1 cellular context compared by ENCODE assay signal in the genomic region with DNA sequence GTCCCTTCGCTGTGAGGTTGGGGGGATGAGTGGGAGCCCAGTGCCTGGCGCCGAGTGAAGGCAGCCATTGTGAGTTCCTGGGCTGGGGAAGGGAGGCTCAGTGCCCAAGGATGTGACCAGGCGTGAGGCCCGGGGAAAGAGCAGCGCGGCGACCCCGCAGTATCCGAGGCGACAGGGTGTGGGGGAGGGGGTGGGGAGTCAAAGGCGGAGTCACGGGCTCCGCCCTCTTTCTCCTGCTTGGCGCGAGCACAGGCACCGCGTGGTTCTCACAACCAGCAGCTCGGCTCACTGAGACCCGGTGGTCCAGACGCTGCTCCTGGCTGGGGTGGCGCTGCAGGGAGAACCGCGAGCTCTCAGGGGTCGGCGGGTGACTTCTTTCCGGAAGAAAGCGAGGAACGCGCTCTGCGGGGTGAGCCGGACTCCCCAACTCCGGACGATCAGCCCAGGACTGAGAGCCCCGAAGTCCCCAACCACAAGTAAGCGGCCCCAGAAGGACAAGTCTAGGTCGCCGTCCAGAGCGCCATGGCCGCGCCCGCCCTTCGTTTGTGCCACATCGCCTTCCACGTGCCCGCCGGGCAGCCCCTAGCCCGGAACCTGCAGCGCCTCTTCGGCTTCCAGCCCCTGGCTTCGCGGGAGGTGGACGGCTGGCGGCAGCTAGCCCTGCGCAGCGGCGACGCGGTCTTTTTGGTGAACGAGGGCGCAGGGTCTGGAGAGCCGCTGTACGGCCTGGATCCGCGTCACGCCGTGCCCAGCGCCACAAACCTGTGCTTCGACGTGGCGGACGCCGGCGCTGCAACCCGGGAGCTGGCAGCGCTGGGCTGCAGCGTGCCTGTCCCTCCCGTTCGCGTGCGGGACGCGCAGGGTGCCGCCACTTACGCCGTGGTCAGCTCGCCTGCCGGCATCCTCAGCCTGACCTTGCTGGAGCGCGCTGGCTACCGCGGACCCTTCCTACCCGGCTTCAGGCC.
TF ChIP-seq lines count a peak whose summit lies in the region.

A gene (plus strand): TSS at position 269 of the 965 bp plus-strand sequence. CDS start 254 bp downstream, at position 523.

TF ChIP-seq in GM12878, 131 proteins besides CTCF, POLR2A, EP300 and RAD21 (continued from another document and continues in another):
- TF ChIP-seq, protein P1, sequence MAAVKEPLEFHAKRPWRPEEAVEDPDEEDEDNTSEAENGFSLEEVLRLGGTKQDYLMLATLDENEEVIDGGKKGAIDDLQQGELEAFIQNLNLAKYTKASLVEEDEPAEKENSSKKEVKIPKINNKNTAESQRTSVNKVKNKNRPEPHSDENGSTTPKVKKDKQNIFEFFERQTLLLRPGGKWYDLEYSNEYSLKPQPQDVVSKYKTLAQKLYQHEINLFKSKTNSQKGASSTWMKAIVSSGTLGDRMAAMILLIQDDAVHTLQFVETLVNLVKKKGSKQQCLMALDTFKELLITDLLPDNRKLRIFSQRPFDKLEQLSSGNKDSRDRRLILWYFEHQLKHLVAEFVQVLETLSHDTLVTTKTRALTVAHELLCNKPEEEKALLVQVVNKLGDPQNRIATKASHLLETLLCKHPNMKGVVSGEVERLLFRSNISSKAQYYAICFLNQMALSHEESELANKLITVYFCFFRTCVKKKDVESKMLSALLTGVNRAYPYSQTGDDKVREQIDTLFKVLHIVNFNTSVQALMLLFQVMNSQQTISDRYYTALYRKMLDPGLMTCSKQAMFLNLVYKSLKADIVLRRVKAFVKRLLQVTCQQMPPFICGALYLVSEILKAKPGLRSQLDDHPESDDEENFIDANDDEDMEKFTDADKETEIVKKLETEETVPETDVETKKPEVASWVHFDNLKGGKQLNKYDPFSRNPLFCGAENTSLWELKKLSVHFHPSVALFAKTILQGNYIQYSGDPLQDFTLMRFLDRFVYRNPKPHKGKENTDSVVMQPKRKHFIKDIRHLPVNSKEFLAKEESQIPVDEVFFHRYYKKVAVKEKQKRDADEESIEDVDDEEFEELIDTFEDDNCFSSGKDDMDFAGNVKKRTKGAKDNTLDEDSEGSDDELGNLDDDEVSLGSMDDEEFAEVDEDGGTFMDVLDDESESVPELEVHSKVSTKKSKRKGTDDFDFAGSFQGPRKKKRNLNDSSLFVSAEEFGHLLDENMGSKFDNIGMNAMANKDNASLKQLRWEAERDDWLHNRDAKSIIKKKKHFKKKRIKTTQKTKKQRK (IDR thresholded peaks at IDR 0.05; ENCODE audit: low read depth, low read length) = no peak
- TF ChIP-seq, protein P2, sequence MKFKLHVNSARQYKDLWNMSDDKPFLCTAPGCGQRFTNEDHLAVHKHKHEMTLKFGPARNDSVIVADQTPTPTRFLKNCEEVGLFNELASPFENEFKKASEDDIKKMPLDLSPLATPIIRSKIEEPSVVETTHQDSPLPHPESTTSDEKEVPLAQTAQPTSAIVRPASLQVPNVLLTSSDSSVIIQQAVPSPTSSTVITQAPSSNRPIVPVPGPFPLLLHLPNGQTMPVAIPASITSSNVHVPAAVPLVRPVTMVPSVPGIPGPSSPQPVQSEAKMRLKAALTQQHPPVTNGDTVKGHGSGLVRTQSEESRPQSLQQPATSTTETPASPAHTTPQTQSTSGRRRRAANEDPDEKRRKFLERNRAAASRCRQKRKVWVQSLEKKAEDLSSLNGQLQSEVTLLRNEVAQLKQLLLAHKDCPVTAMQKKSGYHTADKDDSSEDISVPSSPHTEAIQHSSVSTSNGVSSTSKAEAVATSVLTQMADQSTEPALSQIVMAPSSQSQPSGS (IDR thresholded peaks at IDR 0.05; ENCODE audit: low read length) = no peak
- no peak for TF ChIP-seq SREBF2 (IDR thresholded peaks at IDR 0.05; ENCODE audit: low read length)
- no peak for TF ChIP-seq RCOR1 (conservative IDR thresholded peaks at IDR 0.05; ENCODE audit: low read depth, low read length)
- no peak for TF ChIP-seq KAT2A (conservative IDR thresholded peaks at IDR 0.05; ENCODE audit: control insufficient read depth, low read depth, low read length)
- TF ChIP-seq FOXM1 (IDR thresholded peaks at IDR 0.05; ENCODE audit: low read depth, low read length) = no peak
- no peak for TF ChIP-seq FOXK2 (IDR thresholded peaks at IDR 0.05)
- TF ChIP-seq, protein P3, sequence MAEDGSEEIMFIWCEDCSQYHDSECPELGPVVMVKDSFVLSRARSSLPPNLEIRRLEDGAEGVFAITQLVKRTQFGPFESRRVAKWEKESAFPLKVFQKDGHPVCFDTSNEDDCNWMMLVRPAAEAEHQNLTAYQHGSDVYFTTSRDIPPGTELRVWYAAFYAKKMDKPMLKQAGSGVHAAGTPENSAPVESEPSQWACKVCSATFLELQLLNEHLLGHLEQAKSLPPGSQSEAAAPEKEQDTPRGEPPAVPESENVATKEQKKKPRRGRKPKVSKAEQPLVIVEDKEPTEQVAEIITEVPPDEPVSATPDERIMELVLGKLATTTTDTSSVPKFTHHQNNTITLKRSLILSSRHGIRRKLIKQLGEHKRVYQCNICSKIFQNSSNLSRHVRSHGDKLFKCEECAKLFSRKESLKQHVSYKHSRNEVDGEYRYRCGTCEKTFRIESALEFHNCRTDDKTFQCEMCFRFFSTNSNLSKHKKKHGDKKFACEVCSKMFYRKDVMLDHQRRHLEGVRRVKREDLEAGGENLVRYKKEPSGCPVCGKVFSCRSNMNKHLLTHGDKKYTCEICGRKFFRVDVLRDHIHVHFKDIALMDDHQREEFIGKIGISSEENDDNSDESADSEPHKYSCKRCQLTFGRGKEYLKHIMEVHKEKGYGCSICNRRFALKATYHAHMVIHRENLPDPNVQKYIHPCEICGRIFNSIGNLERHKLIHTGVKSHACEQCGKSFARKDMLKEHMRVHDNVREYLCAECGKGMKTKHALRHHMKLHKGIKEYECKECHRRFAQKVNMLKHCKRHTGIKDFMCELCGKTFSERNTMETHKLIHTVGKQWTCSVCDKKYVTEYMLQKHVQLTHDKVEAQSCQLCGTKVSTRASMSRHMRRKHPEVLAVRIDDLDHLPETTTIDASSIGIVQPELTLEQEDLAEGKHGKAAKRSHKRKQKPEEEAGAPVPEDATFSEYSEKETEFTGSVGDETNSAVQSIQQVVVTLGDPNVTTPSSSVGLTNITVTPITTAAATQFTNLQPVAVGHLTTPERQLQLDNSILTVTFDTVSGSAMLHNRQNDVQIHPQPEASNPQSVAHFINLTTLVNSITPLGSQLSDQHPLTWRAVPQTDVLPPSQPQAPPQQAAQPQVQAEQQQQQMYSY (CRISPR knock-in tag; IDR thresholded peaks at IDR 0.05) = no peak
- no peak for TF ChIP-seq EZH2 (IDR thresholded peaks at IDR 0.05; ENCODE audit: borderline replicate concordance, control insufficient read depth, low read depth, low read length)
- peak; percentile 79 for TF ChIP-seq SMAD5 (IDR thresholded peaks at IDR 0.05; ENCODE audit: low read depth)
- TF ChIP-seq NBN (IDR thresholded peaks at IDR 0.05) = no peak; the same call in 1 of the 2 replicates
- TF ChIP-seq ZNF384 (IDR thresholded peaks at IDR 0.05; ENCODE audit: borderline replicate concordance, low read depth, low read length) = no peak
- TF ChIP-seq CREM (IDR thresholded peaks at IDR 0.05; ENCODE audit: low read depth) = peak; percentile 16; the same call in 1 of the 2 replicates
- TF ChIP-seq POU2F2 (IDR thresholded peaks at IDR 0.05; ENCODE audit: borderline replicate concordance, low read depth, low read length) = 0 out of 3 replicates have a peak, but pooled peaks have one; percentile 30
- no peak for TF ChIP-seq NFIC (IDR thresholded peaks at IDR 0.05; ENCODE audit: low read depth, low read length)
- TF ChIP-seq TCF12 (IDR thresholded peaks at IDR 0.05; ENCODE audit: low read depth, low read length) = no peak
- TF ChIP-seq SIX5 (IDR thresholded peaks at IDR 0.05; ENCODE audit: low read depth, low read length, severe bottlenecking) = no peak
- TF ChIP-seq RUNX3 (IDR thresholded peaks at IDR 0.05; ENCODE audit: low read length) = peak; percentile 37
- no peak for TF ChIP-seq CBX3 (IDR thresholded peaks at IDR 0.05; ENCODE audit: borderline replicate concordance, low read depth)
- no peak for TF ChIP-seq MYB (IDR thresholded peaks at IDR 0.05; ENCODE audit: borderline replicate concordance, low read depth, low read length)
- no peak for TF ChIP-seq MEF2A (IDR thresholded peaks at IDR 0.05; ENCODE audit: insufficient read depth, low read depth, low read length)
- TF ChIP-seq, protein P4, sequence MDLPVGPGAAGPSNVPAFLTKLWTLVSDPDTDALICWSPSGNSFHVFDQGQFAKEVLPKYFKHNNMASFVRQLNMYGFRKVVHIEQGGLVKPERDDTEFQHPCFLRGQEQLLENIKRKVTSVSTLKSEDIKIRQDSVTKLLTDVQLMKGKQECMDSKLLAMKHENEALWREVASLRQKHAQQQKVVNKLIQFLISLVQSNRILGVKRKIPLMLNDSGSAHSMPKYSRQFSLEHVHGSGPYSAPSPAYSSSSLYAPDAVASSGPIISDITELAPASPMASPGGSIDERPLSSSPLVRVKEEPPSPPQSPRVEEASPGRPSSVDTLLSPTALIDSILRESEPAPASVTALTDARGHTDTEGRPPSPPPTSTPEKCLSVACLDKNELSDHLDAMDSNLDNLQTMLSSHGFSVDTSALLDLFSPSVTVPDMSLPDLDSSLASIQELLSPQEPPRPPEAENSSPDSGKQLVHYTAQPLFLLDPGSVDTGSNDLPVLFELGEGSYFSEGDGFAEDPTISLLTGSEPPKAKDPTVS (IDR thresholded peaks at IDR 0.05; ENCODE audit: low read depth, low read length) = no peak
- TF ChIP-seq BMI1 (IDR thresholded peaks at IDR 0.05; ENCODE audit: borderline replicate concordance) = no peak
- TF ChIP-seq TBL1XR1 (IDR thresholded peaks at IDR 0.05; ENCODE audit: low read depth, low read length) = no peak
- TF ChIP-seq RELA (IDR thresholded peaks at IDR 0.05; ENCODE audit: borderline replicate concordance, partially characterized antibody) = no peak
- TF ChIP-seq HCFC1 (IDR thresholded peaks at IDR 0.05; ENCODE audit: low read length) = peak; percentile 36; the same call in 1 of the 2 replicates
- no peak for TF ChIP-seq STAT1 (conservative IDR thresholded peaks at IDR 0.05)
- TF ChIP-seq, protein P5, sequence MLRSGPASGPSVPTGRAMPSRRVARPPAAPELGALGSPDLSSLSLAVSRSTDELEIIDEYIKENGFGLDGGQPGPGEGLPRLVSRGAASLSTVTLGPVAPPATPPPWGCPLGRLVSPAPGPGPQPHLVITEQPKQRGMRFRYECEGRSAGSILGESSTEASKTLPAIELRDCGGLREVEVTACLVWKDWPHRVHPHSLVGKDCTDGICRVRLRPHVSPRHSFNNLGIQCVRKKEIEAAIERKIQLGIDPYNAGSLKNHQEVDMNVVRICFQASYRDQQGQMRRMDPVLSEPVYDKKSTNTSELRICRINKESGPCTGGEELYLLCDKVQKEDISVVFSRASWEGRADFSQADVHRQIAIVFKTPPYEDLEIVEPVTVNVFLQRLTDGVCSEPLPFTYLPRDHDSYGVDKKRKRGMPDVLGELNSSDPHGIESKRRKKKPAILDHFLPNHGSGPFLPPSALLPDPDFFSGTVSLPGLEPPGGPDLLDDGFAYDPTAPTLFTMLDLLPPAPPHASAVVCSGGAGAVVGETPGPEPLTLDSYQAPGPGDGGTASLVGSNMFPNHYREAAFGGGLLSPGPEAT (IDR thresholded peaks at IDR 0.05; ENCODE audit: low read depth) = no peak
- TF ChIP-seq, protein P6, sequence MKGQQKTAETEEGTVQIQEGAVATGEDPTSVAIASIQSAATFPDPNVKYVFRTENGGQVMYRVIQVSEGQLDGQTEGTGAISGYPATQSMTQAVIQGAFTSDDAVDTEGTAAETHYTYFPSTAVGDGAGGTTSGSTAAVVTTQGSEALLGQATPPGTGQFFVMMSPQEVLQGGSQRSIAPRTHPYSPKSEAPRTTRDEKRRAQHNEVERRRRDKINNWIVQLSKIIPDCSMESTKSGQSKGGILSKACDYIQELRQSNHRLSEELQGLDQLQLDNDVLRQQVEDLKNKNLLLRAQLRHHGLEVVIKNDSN (IDR thresholded peaks at IDR 0.05; ENCODE audit: borderline replicate concordance, extremely low read length, insufficient read depth, low read depth, low read length) = peak; percentile 6
- no peak for TF ChIP-seq MEF2B (IDR thresholded peaks at IDR 0.05; ENCODE audit: partially characterized antibody, poor library complexity, severe bottlenecking)
- TF ChIP-seq, protein P7, sequence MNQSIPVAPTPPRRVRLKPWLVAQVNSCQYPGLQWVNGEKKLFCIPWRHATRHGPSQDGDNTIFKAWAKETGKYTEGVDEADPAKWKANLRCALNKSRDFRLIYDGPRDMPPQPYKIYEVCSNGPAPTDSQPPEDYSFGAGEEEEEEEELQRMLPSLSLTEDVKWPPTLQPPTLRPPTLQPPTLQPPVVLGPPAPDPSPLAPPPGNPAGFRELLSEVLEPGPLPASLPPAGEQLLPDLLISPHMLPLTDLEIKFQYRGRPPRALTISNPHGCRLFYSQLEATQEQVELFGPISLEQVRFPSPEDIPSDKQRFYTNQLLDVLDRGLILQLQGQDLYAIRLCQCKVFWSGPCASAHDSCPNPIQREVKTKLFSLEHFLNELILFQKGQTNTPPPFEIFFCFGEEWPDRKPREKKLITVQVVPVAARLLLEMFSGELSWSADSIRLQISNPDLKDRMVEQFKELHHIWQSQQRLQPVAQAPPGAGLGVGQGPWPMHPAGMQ (IDR thresholded peaks at IDR 0.05; ENCODE audit: borderline replicate concordance) = no peak
- no peak for TF ChIP-seq KLF5 (IDR thresholded peaks at IDR 0.05; ENCODE audit: partially characterized antibody)
- TF ChIP-seq, protein P8, sequence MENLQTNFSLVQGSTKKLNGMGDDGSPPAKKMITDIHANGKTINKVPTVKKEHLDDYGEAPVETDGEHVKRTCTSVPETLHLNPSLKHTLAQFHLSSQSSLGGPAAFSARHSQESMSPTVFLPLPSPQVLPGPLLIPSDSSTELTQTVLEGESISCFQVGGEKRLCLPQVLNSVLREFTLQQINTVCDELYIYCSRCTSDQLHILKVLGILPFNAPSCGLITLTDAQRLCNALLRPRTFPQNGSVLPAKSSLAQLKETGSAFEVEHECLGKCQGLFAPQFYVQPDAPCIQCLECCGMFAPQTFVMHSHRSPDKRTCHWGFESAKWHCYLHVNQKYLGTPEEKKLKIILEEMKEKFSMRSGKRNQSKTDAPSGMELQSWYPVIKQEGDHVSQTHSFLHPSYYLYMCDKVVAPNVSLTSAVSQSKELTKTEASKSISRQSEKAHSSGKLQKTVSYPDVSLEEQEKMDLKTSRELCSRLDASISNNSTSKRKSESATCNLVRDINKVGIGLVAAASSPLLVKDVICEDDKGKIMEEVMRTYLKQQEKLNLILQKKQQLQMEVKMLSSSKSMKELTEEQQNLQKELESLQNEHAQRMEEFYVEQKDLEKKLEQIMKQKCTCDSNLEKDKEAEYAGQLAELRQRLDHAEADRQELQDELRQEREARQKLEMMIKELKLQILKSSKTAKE (IDR thresholded peaks at IDR 0.05; ENCODE audit: low read depth, poor library complexity, severe bottlenecking) = no peak
- no peak for TF ChIP-seq JUND (IDR thresholded peaks at IDR 0.05; ENCODE audit: low read depth, low read length)
- no peak for TF ChIP-seq JUNB (IDR thresholded peaks at IDR 0.05)
- TF ChIP-seq RBBP5 (conservative IDR thresholded peaks at IDR 0.05) = no peak
- TF ChIP-seq EGR1 (IDR thresholded peaks at IDR 0.05; ENCODE audit: borderline replicate concordance in 1 of 2, low read depth in 2 of 2, low read length in 2 of 2) = peak in 1 of 2 experiments; percentile 51; a peak in 1 of 3 replicates
- no peak for TF ChIP-seq WRNIP1 (IDR thresholded peaks at IDR 0.05; ENCODE audit: borderline replicate concordance, low read depth, low read length)
- TF ChIP-seq RFX5 (IDR thresholded peaks at IDR 0.05; ENCODE audit: low read depth, low read length) = no peak
- no peak for TF ChIP-seq ESRRA (IDR thresholded peaks at IDR 0.05; ENCODE audit: low read length)
